16 cellular contexts compared by ENCODE assay signal in genomic region chr3:32285910-32286309, GRCh38. TPM values are rescaled to one million over a fixed set of nuclear protein-coding genes. Genes with fewer than 3 reads are reported as not detected.
DNase-seq lines count a peak whose midpoint lies in the region; ATAC-seq lines count a peak whose summit lies in the region.
"Had no signal": no experiment of that assay in that cellular context is flagged by ENCODE, and none has a peak within 500 bp of the region (broad histone marks: within the 10 kb centered on the region; RNA-seq: fewer than 3 reads in every experiment).

No MANE protein-coding gene starts in this region.

- ATAC-seq in left cardiac atrium (peak in 1 of 2 donors; percentile 34), Right ventricle myocardium superior (ENCODE audit: poor library complexity) (no peak), T-cell (replicated peaks in 1 of 4) (peak in 3 of 4 experiments; percentile 22 to 52 (median 39))
- peak; percentile 50 to 57 for ATAC-seq in stimulated activated naive B cell treated with anti-CD40 and anti-IgM and Interleukin-4, amounts not matched to agents 10 μg/mL and 1 μg/mL and 100 μg/mL, for 72 hours (replicated peaks)

- intact Hi-C loops in left cardiac atrium (cut with DNase I) (no loop called here), Right ventricle myocardium superior (cut with DNase I) (no loop called here)

- H3K9me3 ChIP-seq in SJCRH30 (replicated peaks) = no peaks in the 10 kb centered on the region
- H3K9me3 ChIP-seq: prostate gland had no signal

- H3K27me3 ChIP-seq in SJCRH30 = no peaks in the 10 kb centered on the region

- H3K27ac ChIP-seq in SJCRH30 = no peak overlapping the region
- H3K27ac ChIP-seq: prostate gland, RWPE1 had no signal

- H3K4me1 Mint-ChIP-seq in T-cell = peaks cover 34 to 64% (median 44%) of the 10 kb centered on the region in 3 donors
- peaks cover 19 to 43% of the 10 kb centered on the region in 2 donors for H3K4me1 Mint-ChIP-seq in stimulated activated naive B cell treated with anti-CD40 and anti-IgM and Interleukin-4, amounts not matched to agents 10 μg/mL and 1 μg/mL and 100 μg/mL, for 72 hours

- H3K4me3 Mint-ChIP-seq in T-cell = peak overlapping the region in 2 of 3 donors; percentile 4 to 49
- peak overlapping the region in 1 of 2 donors; percentile 48 for H3K4me3 Mint-ChIP-seq in stimulated activated naive B cell treated with anti-CD40 and anti-IgM and Interleukin-4, amounts not matched to agents 10 μg/mL and 1 μg/mL and 100 μg/mL, for 72 hours
- H3K4me3 Mint-ChIP-seq: type B pancreatic cell had no signal

- peak overlapping the region; percentile 84 to 89 for H3K27ac Mint-ChIP-seq in T-cell
- no peak overlapping the region for H3K27ac Mint-ChIP-seq in stimulated activated naive B cell treated with anti-CD40 and anti-IgM and Interleukin-4, amounts not matched to agents 10 μg/mL and 1 μg/mL and 100 μg/mL, for 72 hours
- H3K27ac Mint-ChIP-seq: type B pancreatic cell had no signal

- no peaks in the 10 kb centered on the region for H3K4me1 ChIP-seq in SJCRH30
- H3K4me1 ChIP-seq: prostate gland had no signal

- POLR2A ChIA-PET in T-cell (lab: Charles Lee) = no interaction called here

- no peak overlapping the region for H3K4me3 ChIP-seq in SJCRH30
- H3K4me3 ChIP-seq: prostate gland had no signal

- H3K36me3 Mint-ChIP-seq in T-cell = no peaks in the 10 kb centered on the region
- H3K36me3 Mint-ChIP-seq in stimulated activated naive B cell treated with anti-CD40 and anti-IgM and Interleukin-4, amounts not matched to agents 10 μg/mL and 1 μg/mL and 100 μg/mL, for 72 hours = no peaks in the 10 kb centered on the region
- H3K36me3 Mint-ChIP-seq: type B pancreatic cell had no signal

- CTCF ChIA-PET in T-cell (lab: Charles Lee) = interaction anchor here (0.9 to 1.4 kb wide), 3 partner anchors 17 to 182 kb away, joined by 4 to 5 read pairs (median 4); no protein-coding TSS in a partner anchor

- peak; percentile 53 for DNase-seq in left cardiac atrium
- DNase-seq in Right ventricle myocardium superior = no peak
- peak in 1 of 34 experiments; percentile 15 for DNase-seq in T-cell
- peak; percentile 70 for DNase-seq in dermis blood vessel endothelial cell
- no peak for DNase-seq in stimulated activated naive B cell treated with anti-CD40 and anti-IgM and Interleukin-4, amounts not matched to agents 10 μg/mL and 1 μg/mL and 100 μg/mL, for 72 hours
- DNase-seq in SJCRH30 = no peak
- DNase-seq in GDM1 (lab: John Stamatoyannopoulos, UW) = no peak
- no peak for DNase-seq in LoVo (ENCODE audit: low spot score)
- DNase-seq: AML-193, DMS53, Karpas-422, NCI-H146, T-helper 9 cell had no signal

- H3K9me3 Mint-ChIP-seq in T-cell = no peaks in the 10 kb centered on the region
- H3K9me3 Mint-ChIP-seq in stimulated activated naive B cell treated with anti-CD40 and anti-IgM and Interleukin-4, amounts not matched to agents 10 μg/mL and 1 μg/mL and 100 μg/mL, for 72 hours = no peaks in the 10 kb centered on the region
- H3K9me3 Mint-ChIP-seq: type B pancreatic cell had no signal

- no peaks in the 10 kb centered on the region for H3K27me3 Mint-ChIP-seq in T-cell
- peaks cover 5 to 7% of the 10 kb centered on the region in 2 donors for H3K27me3 Mint-ChIP-seq in stimulated activated naive B cell treated with anti-CD40 and anti-IgM and Interleukin-4, amounts not matched to agents 10 μg/mL and 1 μg/mL and 100 μg/mL, for 72 hours
- H3K27me3 Mint-ChIP-seq: type B pancreatic cell had no signal

- no peaks in the 10 kb centered on the region for H3K36me3 ChIP-seq in SJCRH30
- H3K36me3 ChIP-seq: prostate gland had no signal

RNA-seq across cellular contexts. Expression of gene CMTM8, which starts 47.4 kb away (rescaled TPM):
- 1 to 10 TPM; 5.7 to 6.3 TPM for total RNA-seq in left cardiac atrium
- total RNA-seq in Right ventricle myocardium superior = 4.4 TPM
- 10 to 100 TPM in 3 of 5 donors, 1 to 10 TPM in 2; 5.2 to 12.2 (median 10.3) TPM for total RNA-seq in T-cell
- total RNA-seq in dermis blood vessel endothelial cell = 4.3 and 5.0 TPM in 2 replicates
- 3.3 and 4.2 TPM in 2 replicates for total RNA-seq in SJCRH30 (2014; rRNA removed; shearing (Covaris generic))

Comparison
In these comparisons a context has a peak if more than half of its experiments do, and no peak if none do; other contexts are left out.
1. DNase-seq: peak in left cardiac atrium (single experiment) and dermis blood vessel endothelial cell (single experiment); none in Right ventricle myocardium superior (single experiment), stimulated activated naive B cell treated with anti-CD40 and anti-IgM and Interleukin-4, amounts not matched to agents 10 μg/mL and 1 μg/mL and 100 μg/mL, for 72 hours (single experiment), SJCRH30 (0 of 2), GDM1 (single experiment) and LoVo (single experiment).